ENCODE assay signal across 7 cellular contexts in the genomic region with DNA sequence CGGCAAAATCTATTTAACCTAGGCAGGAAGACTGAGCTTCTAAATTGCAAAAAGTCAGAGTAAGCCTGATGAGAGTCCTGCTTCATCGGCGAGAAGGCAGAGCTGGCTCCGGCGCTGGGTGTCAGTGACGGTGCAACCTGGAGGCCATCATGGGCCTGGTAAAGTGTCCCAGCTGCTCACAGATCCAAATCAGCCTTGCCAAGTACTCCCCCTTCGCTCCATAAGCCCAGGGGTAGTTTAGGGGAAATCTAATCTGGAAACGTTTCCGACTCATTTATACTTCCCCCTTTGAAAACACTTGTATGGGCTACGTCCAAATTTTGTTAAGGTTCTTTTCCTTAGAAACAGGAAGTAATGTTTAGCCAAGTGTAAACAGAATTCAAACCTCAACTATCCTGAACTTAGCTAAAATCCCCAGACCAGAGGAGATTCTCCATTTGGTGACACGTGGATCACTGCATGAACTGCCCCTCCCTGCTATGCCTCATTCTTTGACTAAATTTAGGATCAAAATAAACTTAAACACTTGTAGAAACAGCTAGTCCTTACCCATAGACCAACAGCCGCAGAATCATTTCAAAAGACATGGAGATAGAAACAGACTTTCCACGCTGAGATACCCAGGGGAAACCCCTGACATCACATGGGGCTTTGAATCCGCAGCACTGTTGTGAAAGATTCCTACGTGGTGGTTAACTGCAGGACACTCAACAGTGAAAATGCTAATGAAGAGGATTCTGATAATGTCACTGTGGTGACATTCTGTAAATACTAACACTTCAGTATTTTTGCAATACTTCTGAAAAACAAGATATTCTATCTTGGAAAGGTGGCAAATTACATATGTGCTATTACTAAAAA.
DNase-seq lines count a peak whose midpoint lies in the region; ATAC-seq and TF ChIP-seq lines count a peak whose summit lies in the region.

No MANE protein-coding gene starts in this region.

- ATAC-seq in GM19351 (IDR thresholded peaks at IDR 0.05; ENCODE audit: unreplicated experiment) (peak; percentile 81), HG03095 (IDR thresholded peaks at IDR 0.05; ENCODE audit: unreplicated experiment) (peak; percentile 74)
- ATAC-seq in activated CD8-positive, alpha-beta T cell treated with anti-CD3 and anti-CD28 coated beads for 36 hours: peak; percentile 92

- H3K27ac Mint-ChIP-seq in activated CD8-positive, alpha-beta T cell treated with anti-CD3 and anti-CD28 coated beads for 36 hours: peak overlapping the region; percentile 74
- no peak overlapping the region for H3K27ac Mint-ChIP-seq in progenitor cell of endocrine pancreas

- POLR2A ChIA-PET in activated CD8-positive, alpha-beta T cell treated with anti-CD3 and anti-CD28 coated beads for 36 hours (lab: Charles Lee): interaction anchor here (0.5 kb wide), 1 partner anchor 21 kb away, joined by 3 read pairs; no protein-coding TSS in a partner anchor

- peak; percentile 74 for DNase-seq in activated CD8-positive, alpha-beta T cell treated with anti-CD3 and anti-CD28 coated beads for 36 hours
- DNase-seq in iris pigment epithelial cell (ENCODE audit: low read depth): peak; percentile 94
- DNase-seq in stimulated activated CD8-positive, alpha-beta memory T cell treated with anti-CD3 and anti-CD28 coated beads, Interleukin-4, amount 100 ng/mL, for 4 hours (ENCODE audit: low read depth in 2 of 2, low spot score in 1 of 2): peak; percentile 9 to 46
- no peak for DNase-seq in progenitor cell of endocrine pancreas (ENCODE audit: low spot score, unreplicated experiment)
- no peak for DNase-seq in HK-2 (ENCODE audit: unreplicated experiment)

- no peak for TF ChIP-seq CTCF in activated CD8-positive, alpha-beta T cell treated with anti-CD3 and anti-CD28 coated beads for 36 hours (IDR thresholded peaks at IDR 0.05)
- TF ChIP-seq CTCF in progenitor cell of endocrine pancreas (IDR thresholded peaks at IDR 0.05; ENCODE audit: unreplicated experiment): no peak

- peaks cover 26% of the 10 kb centered on the region for H3K4me1 Mint-ChIP-seq in activated CD8-positive, alpha-beta T cell treated with anti-CD3 and anti-CD28 coated beads for 36 hours (ENCODE audit: low read depth)
- H3K4me1 Mint-ChIP-seq in progenitor cell of endocrine pancreas (ENCODE audit: low read depth): no peaks in the 10 kb centered on the region

- no peaks in the 10 kb centered on the region for H3K9me3 Mint-ChIP-seq in activated CD8-positive, alpha-beta T cell treated with anti-CD3 and anti-CD28 coated beads for 36 hours
- H3K9me3 Mint-ChIP-seq in progenitor cell of endocrine pancreas (ENCODE audit: low read depth): no peaks in the 10 kb centered on the region

- intact Hi-C loops in activated CD8-positive, alpha-beta T cell treated with anti-CD3 and anti-CD28 coated beads for 36 hours (cut with micrococcal nuclease): loop anchor here (2.0 to 5.0 kb wide), 2 partner anchors 42 to 164 kb away; no protein-coding TSS in a partner anchor

- H3K36me3 Mint-ChIP-seq in activated CD8-positive, alpha-beta T cell treated with anti-CD3 and anti-CD28 coated beads for 36 hours (ENCODE audit: low read depth): peaks cover 15% of the 10 kb centered on the region
- peaks cover 2% of the 10 kb centered on the region for H3K36me3 Mint-ChIP-seq in progenitor cell of endocrine pancreas (ENCODE audit: insufficient read depth)

- H3K27me3 Mint-ChIP-seq in activated CD8-positive, alpha-beta T cell treated with anti-CD3 and anti-CD28 coated beads for 36 hours: no peaks in the 10 kb centered on the region
- no peaks in the 10 kb centered on the region for H3K27me3 Mint-ChIP-seq in progenitor cell of endocrine pancreas

- peak overlapping the region; percentile 27 for H3K4me3 Mint-ChIP-seq in activated CD8-positive, alpha-beta T cell treated with anti-CD3 and anti-CD28 coated beads for 36 hours
- no peak overlapping the region for H3K4me3 Mint-ChIP-seq in progenitor cell of endocrine pancreas (ENCODE audit: low read depth)

- CTCF ChIA-PET in activated CD8-positive, alpha-beta T cell treated with anti-CD3 and anti-CD28 coated beads for 36 hours (lab: Charles Lee): interaction anchor here (0.8 to 1.2 kb wide), 2 partner anchors 171 to 201 kb away, joined by 3 to 4 read pairs; no protein-coding TSS in a partner anchor

Comparison
In these comparisons a context has a peak if more than half of its experiments do, and no peak if none do; other contexts are left out.
1. DNase-seq: peak in activated CD8-positive, alpha-beta T cell treated with anti-CD3 and anti-CD28 coated beads for 36 hours (single experiment), iris pigment epithelial cell (single experiment) and stimulated activated CD8-positive, alpha-beta memory T cell treated with anti-CD3 and anti-CD28 coated beads, Interleukin-4, amount 100 ng/mL, for 4 hours (2 of 2); none in progenitor cell of endocrine pancreas (single experiment) and HK-2 (single experiment).
2. Peak in every context shown above with its lines, with median percentiles within 50 percentile points of each other: ATAC-seq.